In genomic region chr12:15911931-15912330, GRCh38 we compare ENCODE assay signal across 8 cellular contexts. TPM values are rescaled to one million over a fixed set of nuclear protein-coding genes. Genes with fewer than 3 reads are reported as not detected.
DNase-seq lines count a peak whose midpoint lies in the region; ATAC-seq, FAIRE-seq and TF ChIP-seq lines count a peak whose summit lies in the region.
"Not testable (repeated sequence)": the region's sequence is repeated elsewhere in the genome, so short reads cannot be mapped to it uniquely, and the experiment has no call there.

No MANE protein-coding gene starts in this region.

- peak; percentile 24 for ATAC-seq in GM12878
- ATAC-seq in left lung, result peak; percentile 54
- ATAC-seq in thoracic aorta (ENCODE audit: insufficient number of reproducible peaks, low FRiP score, low read depth), result not testable (repeated sequence)

- not testable (repeated sequence) for H3K79me2 ChIP-seq in GM12878 (ENCODE audit: control insufficient read depth, insufficient read depth, low read length)

- CTCF ChIA-PET in GM12878 (lab: Yijun Ruan, JAX), result interaction anchor here (1.5 to 10.2 kb wide), 5 partner anchors 12 to 379 kb away, joined by 3 to 115 read pairs (median 17); no protein-coding TSS in a partner anchor

- POLR2A ChIA-PET in GM12878 (lab: Charles Lee), result interaction anchor here (0.6 to 1.8 kb wide), 5 partner anchors 9 to 36 kb away, joined by 3 to 10 read pairs (median 4); no protein-coding TSS in a partner anchor

- not testable (repeated sequence) for H3K4me1 ChIP-seq in GM12878 (ENCODE audit: control insufficient read depth, insufficient read depth, low read length); thoracic aorta (ENCODE audit: control insufficient read depth in 1 of 2, low read depth in 2 of 2)
- peaks cover 12 to 48% (median 45%) of the 10 kb centered on the region in 4 donors for H3K4me1 ChIP-seq in esophagus muscularis mucosa
- H3K4me1 ChIP-seq in left lung, result peaks cover 0 to 27% of the 10 kb centered on the region in 2 donors
- H3K4me1 ChIP-seq in neutrophil (ENCODE audit: control insufficient read depth in 1 of 2, insufficient read depth in 1 of 2, low read depth in 1 of 2, low read length in 1 of 2), result peaks cover 11 to 12% of the 10 kb centered on the region in 2 experiments

- intact Hi-C loops in GM12878 (cut with micrococcal nuclease; ENCODE audit: unreplicated experiment); esophagus muscularis mucosa (cut with DNase I); left lung (cut with DNase I): not testable (repeated sequence)

- H3K4me2 ChIP-seq in GM12878 (ENCODE audit: control insufficient read depth, insufficient read depth), result peak overlapping the region; percentile 53

- in situ Hi-C loops in GM12878 (cut with MboI), result not testable (repeated sequence)

- BruUV-seq in GM12878 (replicated peaks; lab: Mats Ljungman, UMichigan), result TSS peak; percentile 71

- WGBS in GM12878 (ENCODE audit: insufficient coverage, insufficient replicate concordance, low lambda C conversion rate, missing lambda C conversion rate), result 36% methylated on average over 3 of the region's 5 CpGs
- WGBS in esophagus muscularis mucosa, result 18% methylated on average over 4 of the region's 5 CpGs

- TF ChIP-seq RAD21 in GM12878 (IDR thresholded peaks at IDR 0.05; ENCODE audit: insufficient read depth, low read depth, low read length), result not testable (repeated sequence)

- TF ChIP-seq EP300 in GM12878 (IDR thresholded peaks at IDR 0.05; ENCODE audit: borderline replicate concordance in 1 of 2, control insufficient read depth in 1 of 2, low read depth in 2 of 2, low read length in 2 of 2); esophagus muscularis mucosa (IDR thresholded peaks at IDR 0.05): not testable (repeated sequence)

- not testable (repeated sequence) for H4K20me1 ChIP-seq in GM12878 (ENCODE audit: control insufficient read depth, insufficient read depth)

- not testable (repeated sequence) for H3K36me3 ChIP-seq in GM12878 (ENCODE audit: control insufficient read depth in 2 of 2, insufficient read depth in 2 of 2, low read length in 1 of 2); esophagus muscularis mucosa; left lung; neutrophil; thoracic aorta

- H3K27me3 ChIP-seq in GM12878 (replicated peaks in 1 of 2; ENCODE audit: control insufficient read depth in 2 of 2, insufficient read depth in 2 of 2, low read length in 1 of 2); esophagus muscularis mucosa; left lung; neutrophil; thoracic aorta (replicated peaks; ENCODE audit: insufficient read depth): not testable (repeated sequence)

- peak overlapping the region; percentile 96; the same call in 1 of the 2 replicates for H3K27ac ChIP-seq in C4-2B
- peak overlapping the region; percentile 86 for H3K27ac ChIP-seq in VCaP
- peak overlapping the region; percentile 88 for H3K27ac ChIP-seq in GM12878 (ENCODE audit: control insufficient read depth, insufficient read depth)
- H3K27ac ChIP-seq in esophagus muscularis mucosa (replicated peaks in 1 of 4), result peak overlapping the region; percentile 92 to 98 (median 96)
- H3K27ac ChIP-seq in left lung, result peak overlapping the region; percentile 95
- peak overlapping the region; percentile 84 for H3K27ac ChIP-seq in neutrophil
- peak overlapping the region; percentile 78 to 89 for H3K27ac ChIP-seq in thoracic aorta

- H3K9me3 ChIP-seq in GM12878 (replicated peaks; ENCODE audit: control insufficient read depth, insufficient read depth, low read length); esophagus muscularis mucosa; left lung; neutrophil; thoracic aorta: not testable (repeated sequence)

- FAIRE-seq in GM12878 (lab: Jason Lieb, UNC), result not testable (repeated sequence)

- H3K4me3 ChIP-seq in Jurkat, Clone E6-1 (ENCODE audit: low read length), result peak overlapping the region; percentile 57
- H3K4me3 ChIP-seq in GM12878 (peak overlapping the region; percentile 73), esophagus muscularis mucosa (peak overlapping the region; percentile 70 to 91 (median 82)), left lung (peak overlapping the region; percentile 65 to 81), neutrophil (ENCODE audit: low read depth in 1 of 2, low read length in 1 of 2) (peak overlapping the region; percentile 66 to 77), thoracic aorta (peak overlapping the region; percentile 93)

- not testable (repeated sequence) for TF ChIP-seq CTCF in C4-2B (conservative IDR thresholded peaks at IDR 0.05); VCaP (conservative IDR thresholded peaks at IDR 0.05); GM12878 (IDR thresholded peaks at IDR 0.05 in 2 of 3, conservative IDR thresholded peaks at IDR 0.05 in 1 of 3; ENCODE audit: control insufficient read depth in 2 of 3, extremely low read depth in 1 of 3, insufficient read depth in 1 of 3, low read depth in 3 of 3, low read length in 3 of 3); esophagus muscularis mucosa (IDR thresholded peaks at IDR 0.05); left lung (IDR thresholded peaks at IDR 0.05); neutrophil (IDR thresholded peaks at IDR 0.05); thoracic aorta (IDR thresholded peaks at IDR 0.05)

- not testable (repeated sequence) for TF ChIP-seq POLR2A in GM12878 (IDR thresholded peaks at IDR 0.05; ENCODE audit: low read depth, low read length); esophagus muscularis mucosa (IDR thresholded peaks at IDR 0.05; ENCODE audit: low read depth)

- SMC1A ChIA-PET in GM12878 (lab: Charles Lee; ENCODE audit: uncharacterized antibody, unreplicated experiment), result interaction anchor here (0.9 to 3.9 kb wide), 8 partner anchors 14 to 325 kb away, joined by 3 to 33 read pairs (median 6); no protein-coding TSS in a partner anchor

- RAD21 ChIA-PET in GM12878 (lab: Charles Lee; ENCODE audit: unreplicated experiment), result interaction anchor here (2.4 kb wide), 1 partner anchor 16 kb away, joined by 13 read pairs; no protein-coding TSS in a partner anchor

- H3K9ac ChIP-seq in GM12878 (ENCODE audit: control insufficient read depth, insufficient read depth, low read length), result peak overlapping the region; percentile 96

- H2AFZ ChIP-seq in GM12878 (ENCODE audit: control insufficient read depth, low read depth, low read length), result peak overlapping the region; percentile 86

- not testable (repeated sequence) for DNase-seq in Jurkat, Clone E6-1 (ENCODE audit: low read depth, low spot score); GM12878 (ENCODE audit: low read depth, low spot score); esophagus muscularis mucosa (ENCODE audit: extremely low spot score); left lung; thoracic aorta (ENCODE audit: low spot score)

RNA-seq across cellular contexts. Expression of gene DERA, which starts 0.8 kb away (rescaled TPM):
- polyA plus RNA-seq in Jurkat, Clone E6-1 (2012; ENCODE audit: insufficient read depth, insufficient read length), result 47.7 TPM
- total RNA-seq in GM12878 (2013; cell fraction: nucleolus; rRNA removed), result 28.0 and 28.8 TPM in 2 replicates
- total RNA-seq in GM12878 (2014; rRNA removed) (37.9 and 49.8 TPM in 2 replicates), GM12878 (2014; rRNA removed; fragmentation: Illumina TruSeq; extraction: Trizol) (42.3 and 42.6 TPM in 2 replicates), GM12878 (2021) (33.4 and 34.9 TPM in 2 replicates), esophagus muscularis mucosa (10 to 100 TPM; 30.6 to 47.3 (median 34.3) TPM), left lung (10 to 100 TPM; 36.1 to 37.3 TPM), thoracic aorta (10 to 100 TPM; 25.5 to 47.4 TPM)
- 15.8 TPM for polyA plus RNA-seq in GM12878 (2011; ENCODE audit: low read depth)
- polyA plus RNA-seq in GM12878 (2011; rRNA removed) (39.3 and 60.6 TPM in 2 replicates), GM12878 (2014; fragmentation: Illumina TruSeq; extraction: Trizol) (36.9 and 59.1 TPM in 2 replicates), GM12878 (2014; fragmentation: Nextera tagmentation; extraction: Ambion mirVana) (10 to 100 TPM; 64.2 to 97.1 TPM), GM12878 (2014; rRNA removed) (35.0 and 36.2 TPM in 2 replicates), GM12878 (2016; fragmentation: Nextera tagmentation; extraction: Ambion mirVana) (10 to 100 TPM; 71.0 to 76.4 TPM)
- 17.5 and 20.2 TPM in 2 replicates for polyA plus RNA-seq in GM12878 (2011; cell fraction: cytosol; rRNA removed)
- 18.8 and 23.7 TPM in 2 replicates for polyA plus RNA-seq in GM12878 (2011; cell fraction: nucleus; rRNA removed)
- polyA plus RNA-seq in GM12878 (2012), result 15.0 and 20.5 TPM in 2 replicates
- 38.2 and 38.8 TPM in 2 replicates for polyA minus RNA-seq in GM12878 (2011; rRNA and poly(A)+ RNA removed)
- 12.6 and 13.6 TPM in 2 replicates for polyA minus RNA-seq in GM12878 (2011; cell fraction: cytosol; rRNA and poly(A)+ RNA removed)
- 16.5 and 17.3 TPM in 2 replicates for polyA minus RNA-seq in GM12878 (2011; cell fraction: nucleus; rRNA and poly(A)+ RNA removed)

RNA-seq across cellular contexts. Expression of gene STRAP, which starts 29.7 kb away (rescaled TPM):
- polyA plus RNA-seq in Jurkat, Clone E6-1 (2012; ENCODE audit: insufficient read depth, insufficient read length), result 142 TPM
- 18.6 and 19.9 TPM in 2 replicates for total RNA-seq in GM12878 (2013; cell fraction: nucleolus; rRNA removed)
- total RNA-seq in GM12878 (2014; rRNA removed), result 64.3 and 66.8 TPM in 2 replicates
- 77.3 and 80.4 TPM in 2 replicates for total RNA-seq in GM12878 (2014; rRNA removed; fragmentation: Illumina TruSeq; extraction: Trizol)
- 113 and 116 TPM in 2 replicates for total RNA-seq in GM12878 (2021)
- 66.0 TPM for polyA plus RNA-seq in GM12878 (2011; ENCODE audit: low read depth)
- 125 and 169 TPM in 2 replicates for polyA plus RNA-seq in GM12878 (2011; rRNA removed)
- polyA plus RNA-seq in GM12878 (2011; cell fraction: cytosol; rRNA removed), result 60.1 and 70.1 TPM in 2 replicates
- polyA plus RNA-seq in GM12878 (2011; cell fraction: nucleus; rRNA removed), result 22.8 and 33.9 TPM in 2 replicates
- polyA plus RNA-seq in GM12878 (2012), result 80.5 and 85.4 TPM in 2 replicates
- polyA plus RNA-seq in GM12878 (2014; fragmentation: Illumina TruSeq; extraction: Trizol), result 91.9 and 106 TPM in 2 replicates
- 100 to 1,000 TPM; 102 to 227 TPM for polyA plus RNA-seq in GM12878 (2014; fragmentation: Nextera tagmentation; extraction: Ambion mirVana)
- 103 and 125 TPM in 2 replicates for polyA plus RNA-seq in GM12878 (2014; rRNA removed)
- 100 to 1,000 TPM; 281 TPM for polyA plus RNA-seq in GM12878 (2016; fragmentation: Nextera tagmentation; extraction: Ambion mirVana)
- 75.8 and 85.1 TPM in 2 replicates for polyA minus RNA-seq in GM12878 (2011; rRNA and poly(A)+ RNA removed)
- polyA minus RNA-seq in GM12878 (2011; cell fraction: cytosol; rRNA and poly(A)+ RNA removed), result 47.6 and 57.9 TPM in 2 replicates
- 18.9 and 36.5 TPM in 2 replicates for polyA minus RNA-seq in GM12878 (2011; cell fraction: nucleus; rRNA and poly(A)+ RNA removed)
- total RNA-seq in esophagus muscularis mucosa, result 10 to 100 TPM; 63.9 to 78.5 (median 74.0) TPM
- 100 to 1,000 TPM in 1 of 2 donors, 10 to 100 TPM in 1; 84.2 to 101 TPM for total RNA-seq in left lung
- 10 to 100 TPM; 55.1 to 55.5 TPM for total RNA-seq in thoracic aorta
